Comparison of ENCODE assay signal across 16 cellular contexts in the genomic region with DNA sequence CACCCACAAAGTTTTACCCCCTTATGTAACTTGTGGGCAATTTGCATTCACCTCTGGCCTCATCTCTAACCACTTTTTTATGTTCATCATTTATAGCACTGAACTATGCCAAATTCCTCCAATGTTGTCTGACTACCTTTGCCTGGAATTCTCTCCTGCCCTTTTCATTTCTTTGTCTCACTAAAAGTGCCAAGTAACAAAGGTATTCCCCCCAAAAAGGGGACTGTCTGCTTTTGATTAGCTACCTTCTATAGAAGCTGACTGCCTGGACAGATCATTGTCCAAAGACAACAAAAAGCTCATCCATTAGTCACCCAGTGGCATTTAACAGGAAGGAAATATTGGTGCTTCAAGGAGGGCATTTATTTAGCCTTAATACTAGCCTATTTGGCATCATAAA.
DNase-seq lines count a peak whose midpoint lies in the region; ATAC-seq and TF ChIP-seq lines count a peak whose summit lies in the region.
"Had no signal": no experiment of that assay in that cellular context is flagged by ENCODE, and none has a peak within 500 bp of the region (broad histone marks: within the 10 kb centered on the region; RNA-seq: fewer than 3 reads in every experiment).

No MANE protein-coding gene starts in this region.

- no peak overlapping the region for H2AFZ ChIP-seq in trophoblast cell (ENCODE audit: insufficient read depth, low read length, poor library complexity)

- ATAC-seq in activated T-cell treated with anti-CD3 and anti-CD28 coated beads, Interleukin-2, amount 50 U/mL, for 4 hours: no peak

- POLR2A ChIA-PET in AG04449 (lab: Yijun Ruan, JAX): no interaction called here

- no peak overlapping the region for H3K4me3 Mint-ChIP-seq in activated T-cell treated with anti-CD3 and anti-CD28 coated beads, Interleukin-2, amount 50 U/mL, for 4 hours
- H3K4me3 Mint-ChIP-seq in type B pancreatic cell: no peak overlapping the region
- H3K4me3 Mint-ChIP-seq: activated CD4-positive, alpha-beta memory T cell treated with anti-CD3 and anti-CD28 coated beads for 36 hours; central memory CD8-positive, alpha-beta T cell; T-helper 2 cell treated with Interferon-gamma antibody and Interleukin-4, amounts not matched to agents 5 μg/mL and 100 μg/mL, for 36 hours had no signal

- H3K9me3 ChIP-seq in trophoblast cell (ENCODE audit: insufficient read depth, low read depth, low read length): no peaks in the 10 kb centered on the region

- no peak overlapping the region for H2BK12ac ChIP-seq in trophoblast cell (ENCODE audit: low read length)

- H3K4me2 ChIP-seq in trophoblast cell (ENCODE audit: low read length): no peak overlapping the region

- no peak overlapping the region for H3K23ac ChIP-seq in trophoblast cell (ENCODE audit: low read length)

- no peaks in the 10 kb centered on the region for H3K4me1 ChIP-seq in trophoblast cell (ENCODE audit: control insufficient read depth in 1 of 2, insufficient read depth in 2 of 2, low read length in 2 of 2)

- DNase-seq in AG04449 (ENCODE audit: low read depth, low spot score) (peak; percentile 33), HPDE6-E6E7 (ENCODE audit: extremely low spot score) (peak; percentile 7), astrocyte of the cerebellum (ENCODE audit: low read depth) (peak; percentile 83), kidney epithelial cell (ENCODE audit: low read depth) (peak; percentile 67), type B pancreatic cell (ENCODE audit: extremely low spot score, unreplicated experiment) (no peak), NCI-H345 (lab: John Stamatoyannopoulos, UW) (no peak), trophoblast cell (no peak)
- DNase-seq in activated T-cell treated with anti-CD3 and anti-CD28 coated beads, Interleukin-2, amount 50 U/mL, for 4 hours: no peak
- DNase-seq: activated CD4-positive, alpha-beta memory T cell treated with anti-CD3 and anti-CD28 coated beads for 36 hours; activated effector memory CD4-positive, alpha-beta T cell treated with Interleukin-2 at 50 U/mL for 16 hours; DMS 273 treated with DMSO at 0.1 percent for 48 hours; NCI-H1417 treated with DMSO at 0.1 percent for 48 hours; NCI-H526 treated with DMSO at 0.1 percent for 48 hours had no signal

- H3K27me3 ChIP-seq in kidney epithelial cell (ENCODE audit: control insufficient read depth, insufficient read depth, low read length) (no peaks in the 10 kb centered on the region), trophoblast cell (ENCODE audit: insufficient read depth, low read length) (no peaks in the 10 kb centered on the region)

- TF ChIP-seq CTCF in AG04449 (IDR thresholded peaks at IDR 0.05; ENCODE audit: insufficient read depth, low read length, missing control alignments): no peak
- TF ChIP-seq CTCF in astrocyte of the cerebellum (IDR thresholded peaks at IDR 0.05; ENCODE audit: low read depth, low read length, missing control alignments): no peak
- TF ChIP-seq CTCF in kidney epithelial cell (IDR thresholded peaks at IDR 0.05; ENCODE audit: insufficient read depth, low read length, poor library complexity, severe bottlenecking): no peak
- TF ChIP-seq CTCF in type B pancreatic cell (conservative IDR thresholded peaks at IDR 0.05): no peak

- H3K9ac ChIP-seq in trophoblast cell (ENCODE audit: low read length): no peak overlapping the region

- H4K91ac ChIP-seq in trophoblast cell (ENCODE audit: low read depth, low read length): no peak overlapping the region

- H3K14ac ChIP-seq in trophoblast cell (ENCODE audit: low read length): no peak overlapping the region

- H4K12ac ChIP-seq in trophoblast cell (ENCODE audit: low read depth, low read length): no peak overlapping the region

- CTCF ChIA-PET in AG04449 (lab: Yijun Ruan, JAX): interaction anchor here (1.2 kb wide), 1 partner anchor 26 kb away, joined by 3 read pairs; no protein-coding TSS in a partner anchor

- no peak overlapping the region for H4K8ac ChIP-seq in trophoblast cell (ENCODE audit: low read depth, low read length)

- H3K9me3 Mint-ChIP-seq in activated T-cell treated with anti-CD3 and anti-CD28 coated beads, Interleukin-2, amount 50 U/mL, for 4 hours: no peaks in the 10 kb centered on the region
- no peaks in the 10 kb centered on the region for H3K9me3 Mint-ChIP-seq in type B pancreatic cell
- H3K9me3 Mint-ChIP-seq: activated CD4-positive, alpha-beta memory T cell treated with anti-CD3 and anti-CD28 coated beads for 36 hours; central memory CD8-positive, alpha-beta T cell; T-helper 2 cell treated with Interferon-gamma antibody and Interleukin-4, amounts not matched to agents 5 μg/mL and 100 μg/mL, for 36 hours had no signal

- H3K27ac Mint-ChIP-seq in type B pancreatic cell: no peak overlapping the region
- H3K27ac Mint-ChIP-seq: activated CD4-positive, alpha-beta memory T cell treated with anti-CD3 and anti-CD28 coated beads for 36 hours; T-helper 2 cell treated with Interferon-gamma antibody and Interleukin-4, amounts not matched to agents 5 μg/mL and 100 μg/mL, for 36 hours had no signal

- no peak overlapping the region for H3K4ac ChIP-seq in trophoblast cell (ENCODE audit: low read depth, low read length)

- H3K27ac ChIP-seq in trophoblast cell (ENCODE audit: low read depth, low read length): no peak overlapping the region

- H3K79me2 ChIP-seq in trophoblast cell (ENCODE audit: control insufficient read depth, insufficient read depth, low read length, poor library complexity): no peaks in the 10 kb centered on the region

- no peak overlapping the region for H2AK5ac ChIP-seq in trophoblast cell (ENCODE audit: low read length)

- H3K79me1 ChIP-seq in trophoblast cell (ENCODE audit: low read length): no peaks in the 10 kb centered on the region

- no peak overlapping the region for H3K4me3 ChIP-seq in AG04449 (ENCODE audit: low read depth, low read length)
- no peak overlapping the region for H3K4me3 ChIP-seq in astrocyte of the cerebellum (ENCODE audit: low read depth, low read length)
- no peak overlapping the region for H3K4me3 ChIP-seq in kidney epithelial cell (ENCODE audit: low read depth, low read length)
- no peak overlapping the region for H3K4me3 ChIP-seq in trophoblast cell (ENCODE audit: low read depth, low read length)
- H3K4me3 ChIP-seq: lung had no signal

- H2BK120ac ChIP-seq in trophoblast cell (ENCODE audit: insufficient read depth, low read length, poor library complexity): no peak overlapping the region

- no peaks in the 10 kb centered on the region for H3K27me3 Mint-ChIP-seq in activated T-cell treated with anti-CD3 and anti-CD28 coated beads, Interleukin-2, amount 50 U/mL, for 4 hours (ENCODE audit: low read depth)
- no peaks in the 10 kb centered on the region for H3K27me3 Mint-ChIP-seq in type B pancreatic cell
- H3K27me3 Mint-ChIP-seq: activated CD4-positive, alpha-beta memory T cell treated with anti-CD3 and anti-CD28 coated beads for 36 hours; central memory CD8-positive, alpha-beta T cell had no signal

- no peak overlapping the region for H2BK5ac ChIP-seq in trophoblast cell (ENCODE audit: low read depth, low read length, poor library complexity)

- in situ Hi-C loops in astrocyte of the cerebellum (cut with HindIII; ENCODE audit: low sequenced_read_pairs): no loop called here

- H3K4me1 Mint-ChIP-seq in activated T-cell treated with anti-CD3 and anti-CD28 coated beads, Interleukin-2, amount 50 U/mL, for 4 hours (ENCODE audit: low read depth): no peaks in the 10 kb centered on the region
- peaks cover 13% of the 10 kb centered on the region for H3K4me1 Mint-ChIP-seq in type B pancreatic cell (ENCODE audit: unreplicated experiment)
- H3K4me1 Mint-ChIP-seq: central memory CD8-positive, alpha-beta T cell had no signal

- no peaks in the 10 kb centered on the region for H3K36me3 Mint-ChIP-seq in activated T-cell treated with anti-CD3 and anti-CD28 coated beads, Interleukin-2, amount 50 U/mL, for 4 hours (ENCODE audit: insufficient read depth)
- H3K36me3 Mint-ChIP-seq in type B pancreatic cell: no peaks in the 10 kb centered on the region

- H3K18ac ChIP-seq in trophoblast cell (ENCODE audit: low read length): no peak overlapping the region

- H3K36me3 ChIP-seq in kidney epithelial cell (ENCODE audit: control insufficient read depth, insufficient read depth, low read length) (no peaks in the 10 kb centered on the region), trophoblast cell (ENCODE audit: control insufficient read depth in 1 of 2, insufficient read depth in 2 of 2, low read length in 2 of 2) (no peaks in the 10 kb centered on the region)

Comparison
In these comparisons a context has a peak if more than half of its experiments do, and no peak if none do; other contexts are left out.
1. DNase-seq: peak in AG04449 (single experiment), HPDE6-E6E7 (single experiment), astrocyte of the cerebellum (single experiment) and kidney epithelial cell (single experiment); none in activated T-cell treated with anti-CD3 and anti-CD28 coated beads, Interleukin-2, amount 50 U/mL, for 4 hours (single experiment), type B pancreatic cell (single experiment), NCI-H345 (single experiment) and trophoblast cell (0 of 2).